Comparison of ENCODE assay signal across 9 cellular contexts in genomic region chr5:131230406-131230805, GRCh38. TPM values are rescaled to one million over a fixed set of nuclear protein-coding genes. Genes with fewer than 3 reads are reported as not detected.
DNase-seq lines count a peak whose midpoint lies in the region; ATAC-seq, FAIRE-seq and TF ChIP-seq lines count a peak whose summit lies in the region.
"Had no signal": no experiment of that assay in that cellular context is flagged by ENCODE, and none has a peak within 500 bp of the region (broad histone marks: within the 10 kb centered on the region; RNA-seq: fewer than 3 reads in every experiment).

No MANE protein-coding gene starts in this region.

- no peaks in the 10 kb centered on the region for H3K79me2 ChIP-seq in DOHH2 (ENCODE audit: control insufficient read depth, low read length)

- H3K4me3 ChIP-seq in DOHH2 (ENCODE audit: low read length) = peak overlapping the region; percentile 47

- peaks cover 16% of the 10 kb centered on the region for H3K4me1 ChIP-seq in DOHH2 (ENCODE audit: control insufficient read depth, low read length)

- ATAC-seq in GM19463 (IDR thresholded peaks at IDR 0.05; ENCODE audit: unreplicated experiment) (peak; percentile 89), HG03354 (IDR thresholded peaks at IDR 0.05; ENCODE audit: poor library complexity, severe bottlenecking, unreplicated experiment) (peak; percentile 75)

- no peaks in the 10 kb centered on the region for H3K9me3 ChIP-seq in DOHH2 (ENCODE audit: control insufficient read depth, insufficient read depth, low read length)

- H3K9me2 ChIP-seq in DOHH2 (replicated peaks; ENCODE audit: control insufficient read depth, low read length) = no peaks in the 10 kb centered on the region

- H3K27me3 ChIP-seq in DOHH2 (ENCODE audit: control insufficient read depth, low read length) = no peaks in the 10 kb centered on the region

- DNase-seq in frontal cortex (ENCODE audit: low spot score in 2 of 2) (no peak), foreskin melanocyte (no peak), epidermal melanocyte (ENCODE audit: insufficient read length, low spot score) (no peak)
- no peak for DNase-seq in NK-92 treated with Interleukin-12 subunit alpha and Interleukin-12 subunit beta, amount 100 ng/mL, for 24 hours (lab: John Stamatoyannopoulos, UW)
- DNase-seq: stimulated activated naive B cell treated with anti-CD40 and anti-IgM and Interleukin-4, amounts not matched to agents 10 μg/mL and 1 μg/mL and 100 μg/mL, for 72 hours had no signal

- H3F3A ChIP-seq in DOHH2 (ENCODE audit: control insufficient read depth, insufficient read depth) = no peaks in the 10 kb centered on the region

- peak overlapping the region; percentile 50 for H3K4me2 ChIP-seq in DOHH2 (ENCODE audit: low read length)

- TF ChIP-seq CTCF in DOHH2 (IDR thresholded peaks at IDR 0.05; ENCODE audit: low read depth, low read length, poor library complexity, severe bottlenecking) (no peak), VCaP (conservative IDR thresholded peaks at IDR 0.05) (no peak)

- H4K20me1 ChIP-seq in DOHH2 (ENCODE audit: control insufficient read depth, insufficient read depth, low read depth, low read length) = no peaks in the 10 kb centered on the region

- no peak for FAIRE-seq in frontal cortex (lab: Jason Lieb, UNC)

- peaks cover 8% of the 10 kb centered on the region; the same call in 1 of the 2 replicates for H3K36me3 ChIP-seq in DOHH2 (ENCODE audit: control insufficient read depth, low read length)

- H3K27ac ChIP-seq in DOHH2 (ENCODE audit: low read depth, low read length) (no peak overlapping the region), VCaP (peak overlapping the region; percentile 37)

RNA-seq across cellular contexts. Expression of gene CDC42SE2, which starts 33.4 kb away (rescaled TPM):
- 144 TPM for total RNA-seq in frontal cortex

RNA-seq across cellular contexts. Expression of gene LYRM7, which starts 59.7 kb away (rescaled TPM):
- total RNA-seq in frontal cortex = 30.2 TPM
